1 cellular context compared by ENCODE assay signal in genomic region chr20:13220857-13221297, GRCh38.
A peak's percentile ranks its signal among the peaks of the same experiment; 100 is the strongest.
TF ChIP-seq lines count a peak whose summit lies in the region.

Gene ISM1 (plus strand): TSS chr20:13221274. CDS start chr20:13221777, 503 bp downstream.

TF ChIP-seq in HepG2, 621 proteins besides CTCF, POLR2A, EP300 and RAD21 (continued from another document and continues in another):
- TF ChIP-seq ARID4A (CRISPR knock-in tag; IDR thresholded peaks at IDR 0.05; ENCODE audit: borderline replicate concordance) (peak; percentile 38; the same call in 1 of the 2 replicates), PHF21A (CRISPR knock-in tag; IDR thresholded peaks at IDR 0.05) (no peak), ZSCAN22 (CRISPR knock-in tag; IDR thresholded peaks at IDR 0.05) (no peak), ZNF142 (CRISPR knock-in tag; IDR thresholded peaks at IDR 0.05) (no peak), HNRNPLL (IDR thresholded peaks at IDR 0.05; ENCODE audit: low read depth, low read length, poor library complexity, severe bottlenecking) (peak; percentile 55), ZBTB39 (CRISPR knock-in tag; IDR thresholded peaks at IDR 0.05) (no peak), AKNA (CRISPR knock-in tag; IDR thresholded peaks at IDR 0.05; ENCODE audit: borderline replicate concordance) (no peak), TEAD2 (CRISPR knock-in tag; IDR thresholded peaks at IDR 0.05) (no peak), FOXA1 (IDR thresholded peaks at IDR 0.05) (no peak), FOXA1 (CRISPR knock-in tag; IDR thresholded peaks at IDR 0.05) (0 out of 2 replicates have a peak, but pooled peaks have one; percentile 20), ZNF761 (CRISPR knock-in tag; conservative IDR thresholded peaks at IDR 0.05) (0 out of 2 replicates have a peak, but pooled peaks have one; percentile 7), MLXIP (CRISPR knock-in tag; IDR thresholded peaks at IDR 0.05; ENCODE audit: borderline replicate concordance) (no peak), RXRA (CRISPR knock-in tag; IDR thresholded peaks at IDR 0.05) (no peak), ZNF790 (CRISPR knock-in tag; IDR thresholded peaks at IDR 0.05; ENCODE audit: borderline replicate concordance) (no peak; the same call in 1 of the 2 replicates), CEBPG (CRISPR knock-in tag; IDR thresholded peaks at IDR 0.05) (no peak), NFKB2 (CRISPR knock-in tag; IDR thresholded peaks at IDR 0.05; ENCODE audit: borderline replicate concordance) (no peak), HNRNPL (IDR thresholded peaks at IDR 0.05; ENCODE audit: low read depth, low read length) (0 out of 2 replicates have a peak, but pooled peaks have one; percentile 28), ZBTB14 (CRISPR knock-in tag; IDR thresholded peaks at IDR 0.05) (no peak), MYC (CRISPR knock-in tag; IDR thresholded peaks at IDR 0.05; ENCODE audit: borderline replicate concordance) (peak; percentile 40; the same call in 1 of the 2 replicates), CREBL2 (CRISPR knock-in tag; IDR thresholded peaks at IDR 0.05; ENCODE audit: borderline replicate concordance) (no peak), U2AF2 (IDR thresholded peaks at IDR 0.05; ENCODE audit: low read depth, low read length) (no peak), ZNF841 (CRISPR knock-in tag; IDR thresholded peaks at IDR 0.05; ENCODE audit: borderline replicate concordance) (no peak), ZSCAN21 (CRISPR knock-in tag; IDR thresholded peaks at IDR 0.05; ENCODE audit: borderline replicate concordance) (peak; percentile 11; the same call in 1 of the 2 replicates), EZH2 (conservative IDR thresholded peaks at IDR 0.05; ENCODE audit: low read depth, low read length) (no peak), REPIN1 (CRISPR knock-in tag; IDR thresholded peaks at IDR 0.05; ENCODE audit: borderline replicate concordance, low read depth) (no peak), NFE2L1 (CRISPR knock-in tag; IDR thresholded peaks at IDR 0.05; ENCODE audit: borderline replicate concordance) (0 out of 2 replicates have a peak, but pooled peaks have one; percentile 59), ZNF556 (CRISPR knock-in tag; IDR thresholded peaks at IDR 0.05; ENCODE audit: borderline replicate concordance) (no peak), HNF1B (CRISPR knock-in tag; IDR thresholded peaks at IDR 0.05) (no peak)
